Comparison of ENCODE assay signal across 9 cellular contexts in genomic region chr6:108798672-108799355, GRCh38. TPM values are rescaled to one million over a fixed set of nuclear protein-coding genes. Genes with fewer than 3 reads are reported as not detected.
A peak's percentile ranks its signal among the peaks of the same experiment; 100 is the strongest.
DNase-seq lines count a peak whose midpoint lies in the region; ATAC-seq, FAIRE-seq and TF ChIP-seq lines count a peak whose summit lies in the region.
"Had no signal": no experiment of that assay in that cellular context is flagged by ENCODE, and none has a peak within 500 bp of the region (broad histone marks: within the 10 kb centered on the region; RNA-seq: fewer than 3 reads in every experiment).

No MANE protein-coding gene starts in this region.

- no peak for TF ChIP-seq POLR2A in GM12892 (IDR thresholded peaks at IDR 0.05; ENCODE audit: low read depth, low read length)

- peak; percentile 57 for DNase-seq in NCI-H146 (lab: John Stamatoyannopoulos, UW)
- no peak for DNase-seq in NCI-H146 treated with DMSO at 0.1 percent for 48 hours (lab: John Stamatoyannopoulos, UW; ENCODE audit: unreplicated experiment)
- peak; percentile 54 for DNase-seq in activated gamma-delta T cell treated with Interleukin-2 at 50 U/mL for 16 hours
- no peak for DNase-seq in memory B cell (ENCODE audit: low spot score in 2 of 2)
- peak; percentile 65 for DNase-seq in stimulated activated naive CD8-positive, alpha-beta T cell treated with anti-CD3 and anti-CD28 coated beads, Interleukin-15, Interleukin-2, amounts not matched to agents 100 U/mL and 50 U/mL, for 24 hours
- DNase-seq in GM12892 (ENCODE audit: insufficient read length), result no peak

- no peak overlapping the region for H3K27ac Mint-ChIP-seq in memory B cell

- peak; percentile 54 for ATAC-seq in memory B cell (ENCODE audit: low read depth)
- peak; percentile 83 for ATAC-seq in stimulated activated naive CD8-positive, alpha-beta T cell treated with anti-CD3 and anti-CD28 coated beads, Interleukin-15, Interleukin-2, amounts not matched to agents 100 U/mL and 50 U/mL, for 24 hours
- ATAC-seq in HG03439 (IDR thresholded peaks at IDR 0.05; ENCODE audit: unreplicated experiment), result no peak
- ATAC-seq in HG03469 (IDR thresholded peaks at IDR 0.05; ENCODE audit: unreplicated experiment), result no peak

- no peaks in the 10 kb centered on the region for H3K9me3 Mint-ChIP-seq in memory B cell

- no peaks in the 10 kb centered on the region for H3K36me3 Mint-ChIP-seq in memory B cell

- peaks cover 8% of the 10 kb centered on the region for H3K4me1 Mint-ChIP-seq in memory B cell

- peaks cover 7% of the 10 kb centered on the region for H3K27me3 Mint-ChIP-seq in memory B cell

- no peak for FAIRE-seq in GM12892 (lab: Jason Lieb, UNC)
- FAIRE-seq: A204.1 had no signal

- peak overlapping the region; percentile 30 for H3K4me3 Mint-ChIP-seq in memory B cell

RNA-seq across cellular contexts. Expression of gene ARMC2, which starts 49.4 kb away (rescaled TPM):
- polyA plus RNA-seq in GM12892 (2012; ENCODE audit: missing spikeins), result 0.47 TPM

Comparison
In these comparisons a context has a peak if more than half of its experiments do, and no peak if none do; other contexts are left out.
1. DNase-seq: peak in NCI-H146 (single experiment), activated gamma-delta T cell treated with Interleukin-2 at 50 U/mL for 16 hours (single experiment) and stimulated activated naive CD8-positive, alpha-beta T cell treated with anti-CD3 and anti-CD28 coated beads, Interleukin-15, Interleukin-2, amounts not matched to agents 100 U/mL and 50 U/mL, for 24 hours (single experiment); none in NCI-H146 treated with DMSO at 0.1 percent for 48 hours (single experiment), memory B cell (0 of 2) and GM12892 (single experiment).
2. ATAC-seq: peak in memory B cell (single experiment) and stimulated activated naive CD8-positive, alpha-beta T cell treated with anti-CD3 and anti-CD28 coated beads, Interleukin-15, Interleukin-2, amounts not matched to agents 100 U/mL and 50 U/mL, for 24 hours (single experiment); none in HG03439 (single experiment) and HG03469 (single experiment).